ENCODE assay signal across 18 cellular contexts in genomic region chr16:54817940-54818574, GRCh38.
A peak's percentile ranks its signal among the peaks of the same experiment; 100 is the strongest.
DNase-seq lines count a peak whose midpoint lies in the region; ATAC-seq, FAIRE-seq and TF ChIP-seq lines count a peak whose summit lies in the region.
"Had no signal": no experiment of that assay in that cellular context is flagged by ENCODE, and none has a peak within 500 bp of the region (broad histone marks: within the 10 kb centered on the region; RNA-seq: fewer than 3 reads in every experiment).

No MANE protein-coding gene starts in this region.

- no peaks in the 10 kb centered on the region for H3K9me3 Mint-ChIP-seq in Caco-2 (ENCODE audit: unreplicated experiment)
- H3K9me3 Mint-ChIP-seq in mesothelial cell of epicardium: no peaks in the 10 kb centered on the region

- TF ChIP-seq CTCF in Caco-2 (IDR thresholded peaks at IDR 0.05; ENCODE audit: insufficient read depth in 1 of 2, low read depth in 1 of 2, low read length in 1 of 2, severe bottlenecking in 1 of 2, unreplicated experiment in 1 of 2) (no peak), mesothelial cell of epicardium (IDR thresholded peaks at IDR 0.05; ENCODE audit: unreplicated experiment) (no peak)

- ATAC-seq in GM21390 (IDR thresholded peaks at IDR 0.05; ENCODE audit: unreplicated experiment): no peak
- ATAC-seq: GM12878 had no signal

- intact Hi-C loops in Caco-2 (cut with micrococcal nuclease; ENCODE audit: unreplicated experiment): loop anchor here (5.0 to 10.0 kb wide), 6 partner anchors 109 to 1043 kb away; partner anchors contain the start of gene IRX3

- no peaks in the 10 kb centered on the region for H3K9me3 ChIP-seq in Caco-2
- H3K9me3 ChIP-seq in iPS-18a (ENCODE audit: control insufficient read depth, low read depth, low read length): no peaks in the 10 kb centered on the region

- peak overlapping the region; percentile 7 for H3K27ac ChIP-seq in iPS-18a (ENCODE audit: low read length)
- H3K27ac ChIP-seq: C4-2B had no signal

- POLR2A ChIA-PET in Caco-2 (lab: Charles Lee): interaction anchor here (1.5 kb wide), 1 partner anchor 113 kb away, joined by 5 read pairs; the partner anchor contains the start of gene IRX5

- H3K36me3 Mint-ChIP-seq in Caco-2 (ENCODE audit: insufficient read depth, unreplicated experiment) (no peaks in the 10 kb centered on the region), mesothelial cell of epicardium (no peaks in the 10 kb centered on the region)

- peak overlapping the region; percentile 82 for H3K27ac Mint-ChIP-seq in Caco-2 (ENCODE audit: unreplicated experiment)
- peak overlapping the region; percentile 48 for H3K27ac Mint-ChIP-seq in mesothelial cell of epicardium

- H3K27me3 ChIP-seq in Caco-2 (replicated peaks; ENCODE audit: control insufficient read depth, insufficient read depth, low read length): no peaks in the 10 kb centered on the region
- no peaks in the 10 kb centered on the region for H3K27me3 ChIP-seq in iPS-18a (ENCODE audit: control insufficient read depth, insufficient read depth, low read length)

- no peak for DNase-seq in Caco-2
- DNase-seq in NCI-H524 (lab: John Stamatoyannopoulos, UW): peak; percentile 83 to 95
- no peak for DNase-seq in mesothelial cell of epicardium (ENCODE audit: low spot score in 2 of 2, unreplicated experiment in 2 of 2)
- DNase-seq in C1 segment of cervical spinal cord (lab: John Stamatoyannopoulos, UW): no peak
- no peak for DNase-seq in frontal cortex (ENCODE audit: low spot score in 2 of 2)
- DNase-seq in EL: no peak
- DNase-seq: KG1, NCI-H1105, NCI-H187, NCI-H446, NCI-H774 had no signal

- H3K4me3 ChIP-seq in Caco-2 (ENCODE audit: low read depth, low read length) (no peak overlapping the region), iPS-18a (ENCODE audit: low read length) (no peak overlapping the region)
- H3K4me3 ChIP-seq: GM12878 had no signal

- peaks cover 17% of the 10 kb centered on the region for H3K4me1 Mint-ChIP-seq in Caco-2 (ENCODE audit: low read depth, unreplicated experiment)
- H3K4me1 Mint-ChIP-seq in mesothelial cell of epicardium: peaks cover 34% of the 10 kb centered on the region

- BruUV-seq in Caco-2 (replicated peaks; lab: Mats Ljungman, UMichigan): no TSS peak

- no peak overlapping the region for H3K9ac ChIP-seq in iPS-18a (ENCODE audit: low read length)

- H3K4me3 Mint-ChIP-seq in Caco-2 (ENCODE audit: unreplicated experiment): no peak overlapping the region
- H3K4me3 Mint-ChIP-seq in mesothelial cell of epicardium: no peak overlapping the region

- peaks cover 16% of the 10 kb centered on the region for H3K4me1 ChIP-seq in Caco-2
- peaks cover 10% of the 10 kb centered on the region for H3K4me1 ChIP-seq in iPS-18a (ENCODE audit: control insufficient read depth, low read depth, low read length)

- FAIRE-seq in frontal cortex (lab: Jason Lieb, UNC): no peak
- FAIRE-seq: A204.1, GM12878, GM18507, RCC 7860 had no signal

- no peaks in the 10 kb centered on the region for H3K36me3 ChIP-seq in Caco-2 (ENCODE audit: control insufficient read depth, insufficient read depth, low read length)
- H3K36me3 ChIP-seq in iPS-18a (ENCODE audit: control insufficient read depth, low read depth, low read length): no peaks in the 10 kb centered on the region

- H3K27me3 Mint-ChIP-seq in Caco-2 (ENCODE audit: insufficient read depth, unreplicated experiment) (no peaks in the 10 kb centered on the region), mesothelial cell of epicardium (ENCODE audit: low read depth) (no peaks in the 10 kb centered on the region)

- CTCF ChIA-PET in Caco-2 (lab: Charles Lee): interaction anchor here (0.6 kb wide), 1 partner anchor 280 kb away, joined by 3 read pairs; no protein-coding TSS in a partner anchor

Comparison
In these comparisons a context has a peak if more than half of its experiments do, and no peak if none do; other contexts are left out.
1. DNase-seq: peak in NCI-H524 (2 of 2); none in Caco-2 (0 of 2), mesothelial cell of epicardium (0 of 2), C1 segment of cervical spinal cord (0 of 14), frontal cortex (0 of 2) and EL (single experiment).